ENCODE assay signal across 25 cellular contexts in the genomic region with DNA sequence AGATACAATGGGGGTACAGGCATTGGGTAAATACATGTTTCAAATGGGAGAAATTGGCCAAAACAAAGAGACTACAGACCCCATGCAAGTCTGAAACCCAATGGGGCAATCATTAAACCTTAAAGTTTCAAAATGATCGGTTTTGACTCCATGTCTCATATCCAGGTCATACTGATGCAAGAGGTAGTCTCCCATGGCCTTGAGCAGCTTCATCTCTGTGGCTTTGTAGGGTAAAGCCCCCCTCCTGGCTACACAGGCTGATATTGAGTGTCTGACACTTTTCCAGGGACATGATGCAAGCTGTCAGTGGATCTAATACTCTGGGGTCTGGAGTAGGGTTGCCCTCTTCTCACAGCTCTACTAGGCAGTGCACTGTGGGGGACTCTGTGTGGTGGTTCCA.
"Had no signal": no experiment of that assay in that cellular context is flagged by ENCODE, and none has a peak within 500 bp of the region (broad histone marks: within the 10 kb centered on the region; RNA-seq: fewer than 3 reads in every experiment).

No MANE protein-coding gene starts in this region.

- H3K4me3 Mint-ChIP-seq: immature natural killer cell; naive thymus-derived CD8-positive, alpha-beta T cell; nephron; neural crest cell; stimulated activated effector memory CD8-positive, alpha-beta T cell treated with anti-CD3 and anti-CD28 coated beads, Interleukin-12 subunit alpha, Interleukin-12 subunit beta, amount 100 ng/mL, for 72 hours; stimulated activated naive CD8-positive, alpha-beta T cell treated with anti-CD3 and anti-CD28 coated beads, Interleukin-15, Interleukin-2, amounts not matched to agents 100 ng/mL and 50 ng/mL, for 24 hours had no signal

- DNase-seq: immature natural killer cell; kidney; left colon; left lung; lower lobe of right lung; mammary epithelial cell; mesenchymal stem cell; naive thymus-derived CD8-positive, alpha-beta T cell; nucleus accumbens; pancreas; posterior cingulate gyrus; retina; right cardiac atrium; small intestine; spleen; stimulated activated CD4-positive, alpha-beta T cell treated with anti-CD3 and anti-CD28 coated beads, Interleukin-4, amount 100 ng/mL, for 24 hours; stimulated activated naive CD4-positive, alpha-beta T cell; tibial artery; trophoblast cell had no signal

- H3K27ac Mint-ChIP-seq: immature natural killer cell; nephron; stimulated activated effector memory CD8-positive, alpha-beta T cell treated with anti-CD3 and anti-CD28 coated beads, Interleukin-12 subunit alpha, Interleukin-12 subunit beta, amount 100 ng/mL, for 72 hours; stimulated activated naive CD8-positive, alpha-beta T cell treated with anti-CD3 and anti-CD28 coated beads, Interleukin-15, Interleukin-2, amounts not matched to agents 100 ng/mL and 50 ng/mL, for 24 hours had no signal

- H3K27me3 Mint-ChIP-seq: stimulated activated naive CD8-positive, alpha-beta T cell treated with anti-CD3 and anti-CD28 coated beads, Interleukin-15, Interleukin-2, amounts not matched to agents 100 ng/mL and 50 ng/mL, for 24 hours had no signal

- H3K4me1 Mint-ChIP-seq: immature natural killer cell; naive thymus-derived CD8-positive, alpha-beta T cell; stimulated activated effector memory CD8-positive, alpha-beta T cell treated with anti-CD3 and anti-CD28 coated beads, Interleukin-12 subunit alpha, Interleukin-12 subunit beta, amount 100 ng/mL, for 72 hours had no signal

- ATAC-seq: left colon; left lung; lower lobe of right lung; naive thymus-derived CD8-positive, alpha-beta T cell; pancreas; right cardiac atrium; sciatic nerve; stimulated activated effector memory CD8-positive, alpha-beta T cell treated with anti-CD3 and anti-CD28 coated beads, Interleukin-12 subunit alpha, Interleukin-12 subunit beta, amount 100 ng/mL, for 72 hours; upper lobe of right lung had no signal

- H3K36me3 Mint-ChIP-seq: stimulated activated effector memory CD8-positive, alpha-beta T cell treated with anti-CD3 and anti-CD28 coated beads, Interleukin-12 subunit alpha, Interleukin-12 subunit beta, amount 100 ng/mL, for 72 hours had no signal
